9 cellular contexts compared by ENCODE assay signal in the genomic region with DNA sequence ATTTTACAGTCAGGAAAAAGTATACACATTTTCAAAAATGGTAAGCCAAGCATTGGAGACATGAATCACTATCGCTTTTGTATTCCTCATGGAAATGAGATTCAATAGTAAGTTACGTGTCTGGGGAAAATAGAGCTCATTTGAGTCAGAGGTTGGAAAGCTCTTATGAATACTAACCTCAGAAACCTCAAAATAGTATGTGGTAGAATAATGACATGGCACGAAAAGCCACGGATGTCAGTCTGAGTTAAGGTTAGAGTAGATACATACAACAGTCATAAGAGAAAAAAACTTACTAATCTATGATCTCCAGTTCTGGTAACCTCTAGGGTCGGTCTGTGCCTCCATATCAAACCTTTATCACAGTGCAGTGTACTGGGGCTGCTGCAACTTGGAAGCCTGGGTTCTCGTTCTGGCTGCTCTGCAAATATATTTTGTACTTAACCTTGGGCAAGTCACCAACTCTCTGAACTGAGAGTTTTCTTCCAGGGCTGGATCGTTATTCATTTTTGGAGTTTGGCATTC. TPM values are rescaled to one million over a fixed set of nuclear protein-coding genes. Genes with fewer than 3 reads are reported as not detected.
DNase-seq lines count a peak whose midpoint lies in the region; ATAC-seq and TF ChIP-seq lines count a peak whose summit lies in the region.
"Had no signal": no experiment of that assay in that cellular context is flagged by ENCODE, and none has a peak within 500 bp of the region (broad histone marks: within the 10 kb centered on the region; RNA-seq: fewer than 3 reads in every experiment).

No MANE protein-coding gene starts in this region.

- H4K8ac ChIP-seq in H9 (replicated peaks; ENCODE audit: insufficient read length, low read depth, low read length): no peak overlapping the region

- no peak overlapping the region for H3K23ac ChIP-seq in H9 (ENCODE audit: insufficient read length, low read depth, low read length)

- H3K36me3 Mint-ChIP-seq in effector memory CD8-positive, alpha-beta T cell (ENCODE audit: insufficient read depth): no peaks in the 10 kb centered on the region
- H3K36me3 Mint-ChIP-seq in H9 (ENCODE audit: insufficient read depth in 1 of 3, low read depth in 3 of 3): peaks cover 2 to 22% (median 9%) of the 10 kb centered on the region in 3 experiments; a peak in 6 of 7 replicates

- no peak overlapping the region for H4K5ac ChIP-seq in H9 (ENCODE audit: insufficient read length, low read depth, low read length)

- H3K4me2 ChIP-seq in H9 (ENCODE audit: insufficient read depth, insufficient read length, low read length): no peak overlapping the region

- H3K4me3 Mint-ChIP-seq in effector memory CD8-positive, alpha-beta T cell: no peak overlapping the region
- no peak overlapping the region for H3K4me3 Mint-ChIP-seq in H9
- H3K4me3 Mint-ChIP-seq: neural crest cell; T-helper 1 cell treated with Interleukin-12 subunit alpha and Interleukin-12 subunit beta and Interleukin-4 antibody, amounts not matched to agents 30 μg/mL and 1 μg/mL, for 36 hours had no signal

- no peak overlapping the region for H3K9ac ChIP-seq in H9 (ENCODE audit: extremely low read depth, insufficient read length, low read length)

- peak overlapping the region in 1 of 2 donors; percentile 18 for H3K27ac Mint-ChIP-seq in effector memory CD8-positive, alpha-beta T cell
- H3K27ac Mint-ChIP-seq in H9: no peak overlapping the region
- H3K27ac Mint-ChIP-seq: T-helper 1 cell treated with Interleukin-12 subunit alpha and Interleukin-12 subunit beta and Interleukin-4 antibody, amounts not matched to agents 30 μg/mL and 1 μg/mL, for 36 hours had no signal

- H2BK12ac ChIP-seq in H9 (ENCODE audit: insufficient read length, low read depth, low read length): no peak overlapping the region

- H2BK120ac ChIP-seq in H9 (ENCODE audit: low read depth, low read length, poor library complexity, severe bottlenecking): no peak overlapping the region

- no CpG with 5 or more reads among the region's 7 CpGs for WGBS in H9 (ENCODE audit: extremely low coverage, insufficient read length, low lambda C conversion rate)

- no peaks in the 10 kb centered on the region for H3K9me3 Mint-ChIP-seq in effector memory CD8-positive, alpha-beta T cell
- H3K9me3 Mint-ChIP-seq in H9: no peaks in the 10 kb centered on the region
- H3K9me3 Mint-ChIP-seq: neural crest cell; T-helper 1 cell treated with Interleukin-12 subunit alpha and Interleukin-12 subunit beta and Interleukin-4 antibody, amounts not matched to agents 30 μg/mL and 1 μg/mL, for 36 hours had no signal

- H2BK5ac ChIP-seq in H9 (ENCODE audit: insufficient read length, low read length): no peak overlapping the region

- peaks cover 6% of the 10 kb centered on the region for H3K79me1 ChIP-seq in H9 (ENCODE audit: insufficient read depth, low read depth, low read length, poor library complexity, severe bottlenecking)

- DNase-seq in MV-4-11 (lab: John Stamatoyannopoulos, UW) (peak; percentile 38), medulla oblongata (ENCODE audit: extremely low spot score) (no peak), H9 (no peak), activated gamma-delta T cell treated with Interleukin-2 at 50 U/mL for 16 hours (no peak)
- no peak for DNase-seq in effector memory CD8-positive, alpha-beta T cell
- DNase-seq in stimulated activated CD8-positive, alpha-beta memory T cell treated with anti-CD3 and anti-CD28 coated beads, Interleukin-2, amount 100 ng/mL, for 48 hours (ENCODE audit: low read depth in 2 of 2): peak; percentile 0 to 3

- no peak overlapping the region for H3K56ac ChIP-seq in H9 (ENCODE audit: insufficient read length, low read depth, low read length)

- no peak overlapping the region for H3K18ac ChIP-seq in H9 (ENCODE audit: insufficient read length, low read depth, low read length)

- no peak overlapping the region for H2AFZ ChIP-seq in H9 (ENCODE audit: low read length)

- no peaks in the 10 kb centered on the region for H3K27me3 ChIP-seq in H9 (ENCODE audit: insufficient read depth, low read length)

- no peak overlapping the region for H3T11ph ChIP-seq in H9 (ENCODE audit: low read length)

- no peaks in the 10 kb centered on the region for H3K23me2 ChIP-seq in H9 (ENCODE audit: insufficient read length, low read depth, low read length, poor library complexity, severe bottlenecking)

- no peak overlapping the region for H4K91ac ChIP-seq in H9 (ENCODE audit: insufficient read length, low read depth, low read length)

- no peak overlapping the region for H3K27ac ChIP-seq in H9 (ENCODE audit: insufficient read length, low read depth, low read length)

- H3K27me3 Mint-ChIP-seq in effector memory CD8-positive, alpha-beta T cell: peaks cover 56 to 64% of the 10 kb centered on the region in 2 donors
- no peaks in the 10 kb centered on the region for H3K27me3 Mint-ChIP-seq in H9 (ENCODE audit: low read depth)

- H2AK5ac ChIP-seq in H9 (ENCODE audit: insufficient read length, low read length): no peak overlapping the region

- no peaks in the 10 kb centered on the region for H3K9me3 ChIP-seq in H9 (ENCODE audit: control insufficient read depth, low read depth, low read length)

- no peaks in the 10 kb centered on the region for H4K20me1 ChIP-seq in H9 (ENCODE audit: control insufficient read depth, insufficient read depth, insufficient read length)

- no peak overlapping the region for H2BK15ac ChIP-seq in H9 (ENCODE audit: low read depth, low read length)

- peaks cover 3 to 11% of the 10 kb centered on the region in 2 donors for H3K4me1 Mint-ChIP-seq in effector memory CD8-positive, alpha-beta T cell (ENCODE audit: low read depth in 2 of 2)
- peaks cover 10 to 19% of the 10 kb centered on the region in 2 experiments for H3K4me1 Mint-ChIP-seq in H9

- no peak overlapping the region for H3K4ac ChIP-seq in H9 (ENCODE audit: low read depth, low read length)

- peak; percentile 58 for ATAC-seq in GM21390 (IDR thresholded peaks at IDR 0.05; ENCODE audit: unreplicated experiment)
- peak; percentile 70 for ATAC-seq in effector memory CD8-positive, alpha-beta T cell (replicated peaks)

- no peak overlapping the region for H2BK20ac ChIP-seq in H9 (ENCODE audit: low read depth, low read length, poor library complexity, severe bottlenecking)

- H3K14ac ChIP-seq in H9 (ENCODE audit: insufficient read depth, low read length): no peak overlapping the region

- H3K4me1 ChIP-seq in H9 (ENCODE audit: insufficient read depth, low read length): peaks cover 6% of the 10 kb centered on the region; the same call in 1 of the 2 replicates

- peaks cover 2% of the 10 kb centered on the region; the same call in 1 of the 2 replicates for H3K79me2 ChIP-seq in H9 (ENCODE audit: insufficient read depth, low read length)

- TF ChIP-seq CTCF in H9 (conservative IDR thresholded peaks at IDR 0.05): no peak

RNA-seq across cellular contexts. Expression of gene MAP1B, which starts 31.7 kb away (rescaled TPM):
- total RNA-seq in H9 (2021): 67.1 and 67.5 TPM in 2 replicates

Comparison
In these comparisons a context has a peak if more than half of its experiments do, and no peak if none do; other contexts are left out.
1. DNase-seq: peak in MV-4-11 (single experiment) and stimulated activated CD8-positive, alpha-beta memory T cell treated with anti-CD3 and anti-CD28 coated beads, Interleukin-2, amount 100 ng/mL, for 48 hours (2 of 2); none in effector memory CD8-positive, alpha-beta T cell (0 of 3), medulla oblongata (single experiment), H9 (single experiment) and activated gamma-delta T cell treated with Interleukin-2 at 50 U/mL for 16 hours (single experiment).